In the genomic region with DNA sequence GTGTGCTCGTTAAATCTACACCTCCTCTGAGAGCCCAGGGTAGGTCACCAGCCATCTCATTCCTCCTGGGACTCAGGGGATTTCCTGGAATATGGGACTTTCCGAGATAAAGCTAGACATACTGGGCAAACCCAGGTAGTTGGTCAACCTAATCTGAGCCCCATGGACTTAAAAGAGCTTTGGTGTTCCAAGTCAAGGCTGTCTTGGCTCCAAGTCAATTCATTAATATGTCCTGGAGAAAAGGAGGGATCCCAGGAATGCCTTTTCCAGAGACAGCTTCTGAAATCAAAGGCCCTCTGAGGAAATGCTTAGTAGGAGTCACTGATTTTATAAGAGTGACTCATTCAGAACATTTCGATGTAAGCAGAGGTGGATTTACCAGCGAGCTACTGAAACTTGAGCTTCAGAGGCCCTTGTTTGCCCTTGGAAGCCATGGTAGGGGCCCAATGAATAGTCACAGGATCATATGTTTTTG, we compare ENCODE assay signal across 2 cellular contexts.
TF ChIP-seq lines count a peak whose summit lies in the region.

No MANE protein-coding gene starts in this region.

TF ChIP-seq in HCT116, 20 proteins besides CTCF, POLR2A, EP300 and RAD21 (continued from another document):
- peak; percentile 59 for TF ChIP-seq POLR2AphosphoS5 (IDR thresholded peaks at IDR 0.05; ENCODE audit: low read depth, low read length)
- TF ChIP-seq SRF (IDR thresholded peaks at IDR 0.05; ENCODE audit: low read depth), result peak; percentile 40; the same call in 1 of the 2 replicates
- peak; percentile 80 for TF ChIP-seq MAX (IDR thresholded peaks at IDR 0.05)
- TF ChIP-seq ATF3 (IDR thresholded peaks at IDR 0.05), result no peak
- no peak; the same call in 1 of the 2 replicates for TF ChIP-seq EGR1 (IDR thresholded peaks at IDR 0.05; ENCODE audit: low read depth)
- no peak; the same call in 1 of the 2 replicates for TF ChIP-seq ELF1 (IDR thresholded peaks at IDR 0.05; ENCODE audit: borderline replicate concordance, low read depth)
- peak; percentile 10 for TF ChIP-seq YY1 (IDR thresholded peaks at IDR 0.05; ENCODE audit: extremely low read depth, insufficient replicate concordance, low read depth, low read length)
- no peak for TF ChIP-seq EZH2phosphoT487 (IDR thresholded peaks at IDR 0.05; ENCODE audit: borderline replicate concordance)
- TF ChIP-seq SP1 (IDR thresholded peaks at IDR 0.05; ENCODE audit: low read depth), result peak; percentile 92
- peak; percentile 96 for TF ChIP-seq FOSL1 (IDR thresholded peaks at IDR 0.05; ENCODE audit: low read depth)
- TF ChIP-seq CBX3 (IDR thresholded peaks at IDR 0.05; ENCODE audit: low read depth), result peak; percentile 85
- TF ChIP-seq, protein P1, sequence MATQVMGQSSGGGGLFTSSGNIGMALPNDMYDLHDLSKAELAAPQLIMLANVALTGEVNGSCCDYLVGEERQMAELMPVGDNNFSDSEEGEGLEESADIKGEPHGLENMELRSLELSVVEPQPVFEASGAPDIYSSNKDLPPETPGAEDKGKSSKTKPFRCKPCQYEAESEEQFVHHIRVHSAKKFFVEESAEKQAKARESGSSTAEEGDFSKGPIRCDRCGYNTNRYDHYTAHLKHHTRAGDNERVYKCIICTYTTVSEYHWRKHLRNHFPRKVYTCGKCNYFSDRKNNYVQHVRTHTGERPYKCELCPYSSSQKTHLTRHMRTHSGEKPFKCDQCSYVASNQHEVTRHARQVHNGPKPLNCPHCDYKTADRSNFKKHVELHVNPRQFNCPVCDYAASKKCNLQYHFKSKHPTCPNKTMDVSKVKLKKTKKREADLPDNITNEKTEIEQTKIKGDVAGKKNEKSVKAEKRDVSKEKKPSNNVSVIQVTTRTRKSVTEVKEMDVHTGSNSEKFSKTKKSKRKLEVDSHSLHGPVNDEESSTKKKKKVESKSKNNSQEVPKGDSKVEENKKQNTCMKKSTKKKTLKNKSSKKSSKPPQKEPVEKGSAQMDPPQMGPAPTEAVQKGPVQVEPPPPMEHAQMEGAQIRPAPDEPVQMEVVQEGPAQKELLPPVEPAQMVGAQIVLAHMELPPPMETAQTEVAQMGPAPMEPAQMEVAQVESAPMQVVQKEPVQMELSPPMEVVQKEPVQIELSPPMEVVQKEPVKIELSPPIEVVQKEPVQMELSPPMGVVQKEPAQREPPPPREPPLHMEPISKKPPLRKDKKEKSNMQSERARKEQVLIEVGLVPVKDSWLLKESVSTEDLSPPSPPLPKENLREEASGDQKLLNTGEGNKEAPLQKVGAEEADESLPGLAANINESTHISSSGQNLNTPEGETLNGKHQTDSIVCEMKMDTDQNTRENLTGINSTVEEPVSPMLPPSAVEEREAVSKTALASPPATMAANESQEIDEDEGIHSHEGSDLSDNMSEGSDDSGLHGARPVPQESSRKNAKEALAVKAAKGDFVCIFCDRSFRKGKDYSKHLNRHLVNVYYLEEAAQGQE (IDR thresholded peaks at IDR 0.05; ENCODE audit: low read depth), result no peak
- TF ChIP-seq CEBPB (IDR thresholded peaks at IDR 0.05; ENCODE audit: low read depth), result peak; percentile 92
- TF ChIP-seq TCF7L2 (IDR thresholded peaks at IDR 0.05; ENCODE audit: borderline replicate concordance, extremely low read depth, insufficient read depth, insufficient read length), result peak; percentile 97
- no peak for TF ChIP-seq EZH2 (IDR thresholded peaks at IDR 0.05)
- TF ChIP-seq SIN3A (IDR thresholded peaks at IDR 0.05; ENCODE audit: low read depth), result peak; percentile 84

TF ChIP-seq in SK-N-SH, 30 proteins besides CTCF, POLR2A, EP300 and RAD21 (continued from another document):
- TF ChIP-seq, protein P2, sequence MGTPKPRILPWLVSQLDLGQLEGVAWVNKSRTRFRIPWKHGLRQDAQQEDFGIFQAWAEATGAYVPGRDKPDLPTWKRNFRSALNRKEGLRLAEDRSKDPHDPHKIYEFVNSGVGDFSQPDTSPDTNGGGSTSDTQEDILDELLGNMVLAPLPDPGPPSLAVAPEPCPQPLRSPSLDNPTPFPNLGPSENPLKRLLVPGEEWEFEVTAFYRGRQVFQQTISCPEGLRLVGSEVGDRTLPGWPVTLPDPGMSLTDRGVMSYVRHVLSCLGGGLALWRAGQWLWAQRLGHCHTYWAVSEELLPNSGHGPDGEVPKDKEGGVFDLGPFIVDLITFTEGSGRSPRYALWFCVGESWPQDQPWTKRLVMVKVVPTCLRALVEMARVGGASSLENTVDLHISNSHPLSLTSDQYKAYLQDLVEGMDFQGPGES (IDR thresholded peaks at IDR 0.05; ENCODE audit: low read depth, low read length), result no peak
- TF ChIP-seq PBX3 (IDR thresholded peaks at IDR 0.05) (no peak; the same call in 1 of the 2 replicates), NRF1 (IDR thresholded peaks at IDR 0.05; ENCODE audit: low read depth, low read length) (no peak), MAX (IDR thresholded peaks at IDR 0.05; ENCODE audit: low read depth) (no peak), FOXJ3 (CRISPR knock-in tag; IDR thresholded peaks at IDR 0.05) (no peak), GATA2 (CRISPR knock-in tag; IDR thresholded peaks at IDR 0.05) (no peak), RXRA (IDR thresholded peaks at IDR 0.05; ENCODE audit: borderline replicate concordance, low read depth) (peak; percentile 72), YY1 (IDR thresholded peaks at IDR 0.05; ENCODE audit: low read depth) (0 out of 2 replicates have a peak, but pooled peaks have one; percentile 12), NFIC (IDR thresholded peaks at IDR 0.05; ENCODE audit: borderline replicate concordance) (peak; percentile 74), POLR2AphosphoS5 (IDR thresholded peaks at IDR 0.05; ENCODE audit: low read depth, low read length) (no peak; the same call in 1 of the 2 replicates), ZBTB33 (IDR thresholded peaks at IDR 0.05; ENCODE audit: borderline replicate concordance, low read depth) (0 out of 2 replicates have a peak, but pooled peaks have one; percentile 28)
- TF ChIP-seq, protein P1 (IDR thresholded peaks at IDR 0.05; ENCODE audit: low read depth, low read length), result 0 out of 2 replicates have a peak, but pooled peaks have one; percentile 36
